In genomic region chr15:74432271-74432967, GRCh38 we compare ENCODE assay signal across 8 cellular contexts. TPM values are rescaled to one million over a fixed set of nuclear protein-coding genes. Genes with fewer than 3 reads are reported as not detected.
DNase-seq lines count a peak whose midpoint lies in the region; ATAC-seq and TF ChIP-seq lines count a peak whose summit lies in the region.

No MANE protein-coding gene starts in this region.

- no peak for DNase-seq in GM23338 (ENCODE audit: low spot score)
- DNase-seq in SJSA1 (ENCODE audit: low read depth in 1 of 2, low spot score in 2 of 2), result no peak
- DNase-seq in fibroblast of pulmonary artery (ENCODE audit: low read depth), result no peak
- no peak for DNase-seq in midbrain (lab: John Stamatoyannopoulos, UW)
- DNase-seq in hippocampal formation (lab: John Stamatoyannopoulos, UW), result no peak

- peak overlapping the region; percentile 91 for H3K9ac ChIP-seq in skeletal muscle satellite cell (ENCODE audit: low read depth, low read length)

- peak overlapping the region; percentile 85; the same call in 1 of the 2 replicates for H2AFZ ChIP-seq in GM23338

- ATAC-seq in GM23338 (peak; percentile 1; the same call in 2 of the 3 replicates), HG03135 (IDR thresholded peaks at IDR 0.05; ENCODE audit: unreplicated experiment) (no peak), HG02973 (IDR thresholded peaks at IDR 0.05; ENCODE audit: unreplicated experiment) (no peak)

- no peaks in the 10 kb centered on the region for H3K36me3 ChIP-seq in GM23338 (ENCODE audit: insufficient read depth)
- H3K36me3 ChIP-seq in SJSA1, result peaks cover 5% of the 10 kb centered on the region
- peaks cover 18% of the 10 kb centered on the region for H3K36me3 ChIP-seq in skeletal muscle satellite cell (ENCODE audit: insufficient read depth, low read length)

- H3K27ac ChIP-seq in GM23338 (ENCODE audit: low read depth), result no peak overlapping the region
- H3K27ac ChIP-seq in SJSA1, result no peak overlapping the region

- H3K4me2 ChIP-seq in GM23338, result peak overlapping the region; percentile 86
- peak overlapping the region; percentile 99 for H3K4me2 ChIP-seq in skeletal muscle satellite cell (ENCODE audit: low read length)

- H3K27ac Mint-ChIP-seq in GM23338, result no peak overlapping the region

- peaks cover 10% of the 10 kb centered on the region for H3K27me3 ChIP-seq in GM23338 (ENCODE audit: insufficient read depth)
- H3K27me3 ChIP-seq in SJSA1 (replicated peaks), result no peaks in the 10 kb centered on the region; the same call in 1 of the 2 replicates
- H3K27me3 ChIP-seq in skeletal muscle satellite cell (ENCODE audit: control insufficient read depth, insufficient read depth, low read length), result no peaks in the 10 kb centered on the region

- no peaks in the 10 kb centered on the region; the same call in 2 of the 3 replicates for H3K36me3 Mint-ChIP-seq in GM23338 (ENCODE audit: low read depth)

- H4K20me1 ChIP-seq in GM23338 (replicated peaks; ENCODE audit: insufficient read depth), result peaks cover 8% of the 10 kb centered on the region

- H3K9me3 Mint-ChIP-seq in GM23338, result no peaks in the 10 kb centered on the region

- H3K9me2 ChIP-seq in GM23338 (ENCODE audit: insufficient read depth), result no peaks in the 10 kb centered on the region

- peaks cover 28% of the 10 kb centered on the region for H3K27me3 Mint-ChIP-seq in GM23338 (ENCODE audit: insufficient read depth, low read depth, poor library complexity)

- H3K4me3 ChIP-seq in GM23338, result peak overlapping the region; percentile 85
- H3K4me3 ChIP-seq in SJSA1, result peak overlapping the region; percentile 97
- H3K4me3 ChIP-seq in fibroblast of pulmonary artery (replicated peaks; ENCODE audit: low read depth, low read length), result peak overlapping the region; percentile 40
- H3K4me3 ChIP-seq in skeletal muscle satellite cell (ENCODE audit: low read length), result peak overlapping the region; percentile 95

- H3K79me2 ChIP-seq in GM23338 (replicated peaks; ENCODE audit: insufficient read depth), result peaks cover 24% of the 10 kb centered on the region

- no peaks in the 10 kb centered on the region for H3F3A ChIP-seq in GM23338 (replicated peaks; ENCODE audit: low read depth)

- TF ChIP-seq CTCF in GM23338 (conservative IDR thresholded peaks at IDR 0.05; ENCODE audit: low read depth in 2 of 2), result no peak
- no peak for TF ChIP-seq CTCF in fibroblast of pulmonary artery (IDR thresholded peaks at IDR 0.05; ENCODE audit: low read length, missing control alignments)

- H3K4me1 Mint-ChIP-seq in GM23338, result peaks cover 42% of the 10 kb centered on the region

- H3K4me3 Mint-ChIP-seq in GM23338, result peak overlapping the region; percentile 63

- H3K4me1 ChIP-seq in GM23338 (ENCODE audit: insufficient read depth) (peaks cover 22% of the 10 kb centered on the region), SJSA1 (replicated peaks) (peaks cover 22% of the 10 kb centered on the region), skeletal muscle satellite cell (ENCODE audit: control insufficient read depth, insufficient read depth, low read length) (peaks cover 59% of the 10 kb centered on the region)

- H3K9me3 ChIP-seq in SJSA1 (replicated peaks), result peaks cover 6% of the 10 kb centered on the region
- no peaks in the 10 kb centered on the region for H3K9me3 ChIP-seq in skeletal muscle satellite cell (replicated peaks; ENCODE audit: low read length)

TF ChIP-seq in GM23338, 12 proteins besides CTCF, POLR2A, EP300 and RAD21:
- TF ChIP-seq ZNF114 (CRISPR knock-in tag; IDR thresholded peaks at IDR 0.05) (no peak), POLR2AphosphoS5 (IDR thresholded peaks at IDR 0.05; ENCODE audit: low read depth) (no peak), CREB1 (CRISPR knock-in tag; IDR thresholded peaks at IDR 0.05; ENCODE audit: low read depth) (no peak), ZNF462 (CRISPR knock-in tag; IDR thresholded peaks at IDR 0.05) (no peak), STAT1 (IDR thresholded peaks at IDR 0.05; ENCODE audit: unreplicated experiment) (no peak), EZH2 (IDR thresholded peaks at IDR 0.05; ENCODE audit: low read depth, unreplicated experiment) (no peak)

RNA-seq across cellular contexts. Expression of gene SEMA7A, which starts 1.3 kb away (rescaled TPM):
- 11.2 and 14.1 TPM in 2 replicates for total RNA-seq in GM23338 (2014; rRNA removed; shearing (Covaris generic))
- 1.2 and 2.0 TPM in 2 replicates for polyA plus RNA-seq in GM23338 (2016; fragmentation: Nextera tagmentation; extraction: Ambion mirVana)
- 5.2 and 5.4 TPM in 2 replicates for total RNA-seq in SJSA1 (2014; rRNA removed; shearing (Covaris generic))
- 44.1 and 94.4 TPM in 2 replicates for total RNA-seq in skeletal muscle satellite cell (2012; rRNA removed)

RNA-seq across cellular contexts. Expression of gene UBL7, which starts 28.5 kb away (rescaled TPM):
- total RNA-seq in GM23338 (2014; rRNA removed; shearing (Covaris generic)), result 90.0 and 99.2 TPM in 2 replicates
- polyA plus RNA-seq in GM23338 (2016; fragmentation: Nextera tagmentation; extraction: Ambion mirVana), result 71.6 and 73.7 TPM in 2 replicates
- total RNA-seq in SJSA1 (2014; rRNA removed; shearing (Covaris generic)), result 32.8 and 54.5 TPM in 2 replicates
- total RNA-seq in skeletal muscle satellite cell (2012; rRNA removed), result 37.0 and 43.7 TPM in 2 replicates

Comparison
In these comparisons a context has a peak if more than half of its experiments do, and no peak if none do; other contexts are left out.
1. H3K4me3 ChIP-seq: peak in every context shown above with its lines; median percentile 97 in SJSA1; 95 in skeletal muscle satellite cell; 85 in GM23338; 40 in fibroblast of pulmonary artery.